Comparison of ENCODE assay signal across 17 cellular contexts in genomic region chr6:137657351-137657911, GRCh38.
DNase-seq lines count a peak whose midpoint lies in the region; ATAC-seq and TF ChIP-seq lines count a peak whose summit lies in the region.
"Had no signal": no experiment of that assay in that cellular context is flagged by ENCODE, and none has a peak within 500 bp of the region (broad histone marks: within the 10 kb centered on the region; RNA-seq: fewer than 3 reads in every experiment).

No MANE protein-coding gene starts in this region.

- no peaks in the 10 kb centered on the region for H3K36me3 ChIP-seq in KOPT-K1 (ENCODE audit: insufficient read depth, low read length)
- H3K36me3 ChIP-seq: spleen, stomach had no signal

- peak; percentile 64 for DNase-seq in stimulated activated CD4-positive, alpha-beta T cell treated with anti-CD3 and anti-CD28 coated beads, Interleukin-1b, Interleukin-23, amount 100 ng/mL, for 48 hours
- DNase-seq in stimulated activated CD4-positive, alpha-beta T cell treated with anti-CD3 and anti-CD28 coated beads, Interleukin-4, amount 100 ng/mL, for 4 hours: no peak
- no peak for DNase-seq in activated naive CD8-positive, alpha-beta T cell treated with anti-CD3 and anti-CD28 coated beads, Interleukin-2, amount 50 U/mL, for 24 hours
- no peak for DNase-seq in type B pancreatic cell (ENCODE audit: extremely low spot score, unreplicated experiment)
- no peak for DNase-seq in NCI-H526 (lab: John Stamatoyannopoulos, UW)
- no peak for DNase-seq in effector CD8-positive, alpha-beta T cell (lab: John Stamatoyannopoulos, UW)
- DNase-seq in OCI-M1 (lab: John Stamatoyannopoulos, UW): no peak
- DNase-seq: AML-193, body of pancreas, endodermal cell, head of caudate nucleus, PC-3, spleen, stomach had no signal

- H3K4me3 Mint-ChIP-seq in activated naive CD8-positive, alpha-beta T cell treated with anti-CD3 and anti-CD28 coated beads, Interleukin-2, amount 50 U/mL, for 24 hours: no peak overlapping the region
- H3K4me3 Mint-ChIP-seq in type B pancreatic cell: no peak overlapping the region
- H3K4me3 Mint-ChIP-seq: endodermal cell, neural crest cell had no signal

- peak overlapping the region; percentile 11 for H3K27ac Mint-ChIP-seq in activated naive CD8-positive, alpha-beta T cell treated with anti-CD3 and anti-CD28 coated beads, Interleukin-2, amount 50 U/mL, for 24 hours
- H3K27ac Mint-ChIP-seq in type B pancreatic cell: peak overlapping the region; percentile 46
- H3K27ac Mint-ChIP-seq: endodermal cell had no signal

- H3K9me3 ChIP-seq in KOPT-K1 (ENCODE audit: insufficient read depth, low read length, poor library complexity, severe bottlenecking): peaks cover 40% of the 10 kb centered on the region

- H3K4me1 Mint-ChIP-seq in activated naive CD8-positive, alpha-beta T cell treated with anti-CD3 and anti-CD28 coated beads, Interleukin-2, amount 50 U/mL, for 24 hours: peaks cover 24% of the 10 kb centered on the region
- peaks cover 11% of the 10 kb centered on the region for H3K4me1 Mint-ChIP-seq in type B pancreatic cell (ENCODE audit: unreplicated experiment)
- H3K4me1 Mint-ChIP-seq: neural crest cell had no signal

- peak; percentile 89 for ATAC-seq in activated naive CD8-positive, alpha-beta T cell treated with anti-CD3 and anti-CD28 coated beads, Interleukin-2, amount 50 U/mL, for 24 hours
- ATAC-seq: body of pancreas, PC-3 had no signal

- peaks cover 7% of the 10 kb centered on the region for H3K9me3 Mint-ChIP-seq in activated naive CD8-positive, alpha-beta T cell treated with anti-CD3 and anti-CD28 coated beads, Interleukin-2, amount 50 U/mL, for 24 hours
- H3K9me3 Mint-ChIP-seq in type B pancreatic cell: peaks cover 3% of the 10 kb centered on the region

- H3K36me3 Mint-ChIP-seq in activated naive CD8-positive, alpha-beta T cell treated with anti-CD3 and anti-CD28 coated beads, Interleukin-2, amount 50 U/mL, for 24 hours (ENCODE audit: low read depth): no peaks in the 10 kb centered on the region
- H3K36me3 Mint-ChIP-seq in type B pancreatic cell: no peaks in the 10 kb centered on the region

- no peaks in the 10 kb centered on the region for H3K27me3 Mint-ChIP-seq in activated naive CD8-positive, alpha-beta T cell treated with anti-CD3 and anti-CD28 coated beads, Interleukin-2, amount 50 U/mL, for 24 hours
- no peaks in the 10 kb centered on the region for H3K27me3 Mint-ChIP-seq in type B pancreatic cell

- H3K27ac ChIP-seq in KOPT-K1 (ENCODE audit: low read depth, low read length, poor library complexity, severe bottlenecking): peak overlapping the region; percentile 31
- H3K27ac ChIP-seq: HL-60, spleen had no signal

- TF ChIP-seq CTCF in type B pancreatic cell (conservative IDR thresholded peaks at IDR 0.05): no peak
